ENCODE assay signal across 1 cellular context in genomic region chr1:153699116-153699515, GRCh38.
TF ChIP-seq lines count a peak whose summit lies in the region.

No MANE protein-coding gene starts in this region.

TF ChIP-seq in WTC11, 78 proteins besides CTCF, POLR2A, EP300 and RAD21 (continued from another document):
- no peak for TF ChIP-seq ARID4B (CRISPR knock-in tag; IDR thresholded peaks at IDR 0.05; ENCODE audit: borderline replicate concordance)
- TF ChIP-seq SOX15 (CRISPR knock-in tag; IDR thresholded peaks at IDR 0.05) = no peak
- no peak for TF ChIP-seq USF1 (CRISPR knock-in tag; IDR thresholded peaks at IDR 0.05)
- no peak for TF ChIP-seq CREM (CRISPR knock-in tag; IDR thresholded peaks at IDR 0.05)
- no peak for TF ChIP-seq IRF2 (CRISPR knock-in tag; IDR thresholded peaks at IDR 0.05; ENCODE audit: borderline replicate concordance, low read depth)
- no peak for TF ChIP-seq ZNF532 (CRISPR knock-in tag; IDR thresholded peaks at IDR 0.05; ENCODE audit: borderline replicate concordance)
- no peak for TF ChIP-seq RELA (CRISPR knock-in tag; IDR thresholded peaks at IDR 0.05; ENCODE audit: borderline replicate concordance)
- TF ChIP-seq TCF7 (CRISPR knock-in tag; IDR thresholded peaks at IDR 0.05; ENCODE audit: low read depth) = no peak
- TF ChIP-seq TP53 (CRISPR knock-in tag; IDR thresholded peaks at IDR 0.05) = no peak
- no peak for TF ChIP-seq USF2 (CRISPR knock-in tag; IDR thresholded peaks at IDR 0.05)
- TF ChIP-seq E2F4 (CRISPR knock-in tag; IDR thresholded peaks at IDR 0.05; ENCODE audit: borderline replicate concordance, low read depth) = no peak
- no peak for TF ChIP-seq MYBL2 (CRISPR knock-in tag; IDR thresholded peaks at IDR 0.05)
- no peak for TF ChIP-seq MAX (CRISPR knock-in tag; IDR thresholded peaks at IDR 0.05)
- TF ChIP-seq RORB (CRISPR knock-in tag; IDR thresholded peaks at IDR 0.05) = no peak
- TF ChIP-seq ZNF416 (CRISPR knock-in tag; IDR thresholded peaks at IDR 0.05) = no peak
- TF ChIP-seq TEAD4 (CRISPR knock-in tag; IDR thresholded peaks at IDR 0.05) = no peak
